Comparison of ENCODE assay signal across 1 cellular context in the genomic region with DNA sequence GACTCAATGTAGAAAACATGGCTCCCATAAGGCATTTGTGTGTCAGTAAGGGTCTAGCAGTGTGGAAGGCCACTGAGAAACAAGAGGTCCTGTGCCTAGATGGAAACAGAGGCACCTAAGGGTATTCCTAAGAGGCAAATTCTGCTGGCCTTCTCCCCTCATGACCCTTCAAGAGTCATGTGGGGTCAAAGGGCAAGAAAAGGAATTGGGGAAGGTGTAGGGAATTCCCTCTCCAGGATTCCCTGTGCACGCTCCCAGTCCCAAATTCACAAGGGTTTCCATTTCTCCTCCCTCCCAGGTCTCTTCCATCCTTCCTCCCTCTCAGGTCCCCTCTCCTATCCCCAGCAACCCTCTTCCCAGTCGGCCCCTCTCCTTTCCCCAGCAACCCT.
TF ChIP-seq lines count a peak whose summit lies in the region.

No MANE protein-coding gene starts in this region.

TF ChIP-seq in K562, 482 proteins besides CTCF, POLR2A, EP300 and RAD21 (continued from another document):
- TF ChIP-seq SIN3A (IDR thresholded peaks at IDR 0.05; ENCODE audit: borderline replicate concordance in 2 of 2, control insufficient read depth in 1 of 2, low read depth in 2 of 2, low read length in 2 of 2) (peak in 1 of 2 experiments; percentile 43; a peak in 1 of 4 replicates), IRF2 (CRISPR knock-in tag; IDR thresholded peaks at IDR 0.05) (no peak), ZBTB1 (CRISPR knock-in tag; IDR thresholded peaks at IDR 0.05; ENCODE audit: borderline replicate concordance, low read depth) (peak; percentile 55; the same call in 1 of the 2 replicates), MAZ (CRISPR knock-in tag; conservative IDR thresholded peaks at IDR 0.05 in 1 of 2, IDR thresholded peaks at IDR 0.05 in 1 of 2) (no peak), CAMTA2 (CRISPR knock-in tag; conservative IDR thresholded peaks at IDR 0.05) (no peak), GATAD2A (IDR thresholded peaks at IDR 0.05) (no peak), ZNF263 (CRISPR knock-in tag; IDR thresholded peaks at IDR 0.05; ENCODE audit: borderline replicate concordance) (peak; percentile 50)
- TF ChIP-seq, protein P1, sequence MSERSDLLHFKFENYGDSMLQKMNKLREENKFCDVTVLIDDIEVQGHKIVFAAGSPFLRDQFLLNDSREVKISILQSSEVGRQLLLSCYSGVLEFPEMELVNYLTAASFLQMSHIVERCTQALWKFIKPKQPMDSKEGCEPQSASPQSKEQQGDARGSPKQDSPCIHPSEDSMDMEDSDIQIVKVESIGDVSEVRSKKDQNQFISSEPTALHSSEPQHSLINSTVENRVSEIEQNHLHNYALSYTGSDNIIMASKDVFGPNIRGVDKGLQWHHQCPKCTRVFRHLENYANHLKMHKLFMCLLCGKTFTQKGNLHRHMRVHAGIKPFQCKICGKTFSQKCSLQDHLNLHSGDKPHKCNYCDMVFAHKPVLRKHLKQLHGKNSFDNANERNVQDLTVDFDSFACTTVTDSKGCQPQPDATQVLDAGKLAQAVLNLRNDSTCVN (CRISPR knock-in tag; IDR thresholded peaks at IDR 0.05) = peak; percentile 85
